ENCODE assay signal across 8 cellular contexts in genomic region chr15:38251726-38252480, GRCh38. TPM values are rescaled to one million over a fixed set of nuclear protein-coding genes. Genes with fewer than 3 reads are reported as not detected.
DNase-seq lines count a peak whose midpoint lies in the region; ATAC-seq, FAIRE-seq and TF ChIP-seq lines count a peak whose summit lies in the region.

No MANE protein-coding gene starts in this region.

- 1% methylated on average over 42 to 71 of the region's 71 CpGs for WGBS in spleen, 5 donors

- peak; percentile 30 for DNase-seq in 8988T
- DNase-seq in NCI-H446 treated with DMSO at 0.1 percent for 48 hours (lab: John Stamatoyannopoulos, UW) = peak; percentile 92
- peak; percentile 51 for DNase-seq in activated CD4-positive, CD25-positive, alpha-beta regulatory T cell treated with anti-CD3 and anti-CD28 coated beads, Interleukin-2, amount 50 U/mL, for 72 hours
- peak; percentile 80 for DNase-seq in cerebellum (ENCODE audit: low spot score)
- DNase-seq in keratinocyte (ENCODE audit: low read depth, low spot score) = peak; percentile 77
- DNase-seq in spleen = peak; percentile 92

- H3K4me3 ChIP-seq in keratinocyte (ENCODE audit: control insufficient read depth in 2 of 3, extremely low read depth in 1 of 3, insufficient read depth in 2 of 3, low read depth in 1 of 3, low read length in 3 of 3) = peak overlapping the region; percentile 79 to 98 (median 96)
- H3K4me3 ChIP-seq in spleen = peak overlapping the region; percentile 70 to 91 (median 82)

- FAIRE-seq in keratinocyte (lab: Jason Lieb, UNC) = peak; percentile 13

- H3K36me3 ChIP-seq in keratinocyte (ENCODE audit: control insufficient read depth in 2 of 2, extremely low read depth in 1 of 2, insufficient read depth in 2 of 2, low read length in 2 of 2) (no peaks in the 10 kb centered on the region), spleen (no peaks in the 10 kb centered on the region)

- H3K9me1 ChIP-seq in keratinocyte (ENCODE audit: control insufficient read depth, extremely low read depth, insufficient read depth, low read length) = no peaks in the 10 kb centered on the region

- ATAC-seq in GM18858 (IDR thresholded peaks at IDR 0.05; ENCODE audit: unreplicated experiment) (peak; percentile 27), HG03135 (IDR thresholded peaks at IDR 0.05; ENCODE audit: unreplicated experiment) (peak; percentile 36)

- H2AFZ ChIP-seq in keratinocyte (ENCODE audit: control insufficient read depth, low read length) = peak overlapping the region; percentile 90

- intact Hi-C loops in spleen (cut with DNase I; ENCODE audit: low total_unique reads) = no loop called here

- peaks cover 14% of the 10 kb centered on the region for H3K4me1 ChIP-seq in keratinocyte (ENCODE audit: control insufficient read depth, extremely low read depth, insufficient read depth, low read length)
- peaks cover 10 to 59% (median 31%) of the 10 kb centered on the region in 6 donors for H3K4me1 ChIP-seq in spleen

- no peak for TF ChIP-seq CTCF in keratinocyte (optimal IDR thresholded peaks at IDR 0.05 in 1 of 3, IDR thresholded peaks at IDR 0.05 in 1 of 3, conservative IDR thresholded peaks at IDR 0.05 in 1 of 3; ENCODE audit: extremely low read depth in 1 of 3, insufficient read depth in 2 of 3, low read length in 3 of 3)
- TF ChIP-seq CTCF in spleen (IDR thresholded peaks at IDR 0.05 in 8 of 11, conservative IDR thresholded peaks at IDR 0.05 in 3 of 11) = peak in 1 of 11 experiments; percentile 2

- peak overlapping the region; percentile 97 for H3K4me2 ChIP-seq in keratinocyte (ENCODE audit: control insufficient read depth, extremely low read depth, insufficient read depth, low read depth, low read length)

- no peaks in the 10 kb centered on the region for H4K20me1 ChIP-seq in keratinocyte (ENCODE audit: control insufficient read depth, extremely low read depth, insufficient read depth, low read length)

- H3K27ac ChIP-seq in keratinocyte (ENCODE audit: control insufficient read depth, insufficient read depth, low read length) (peak overlapping the region; percentile 70), spleen (peak overlapping the region; percentile 83 to 96 (median 95))

- no peaks in the 10 kb centered on the region for H3K27me3 ChIP-seq in keratinocyte (ENCODE audit: control insufficient read depth, extremely low read depth, insufficient read depth, low read length)
- H3K27me3 ChIP-seq in spleen (replicated peaks in 1 of 7) = peaks cover 0 to 21% (median 0%) of the 10 kb centered on the region in 7 donors

- dilution Hi-C loops in keratinocyte (cut with MboI; ENCODE audit: extremely low pct_ligation_motif_present, low sequenced_read_pairs) = no loop called here

- H3K9me3 ChIP-seq in keratinocyte (ENCODE audit: control insufficient read depth, low read depth, low read length) (no peaks in the 10 kb centered on the region), spleen (no peaks in the 10 kb centered on the region)

- H3K9ac ChIP-seq in keratinocyte (ENCODE audit: control insufficient read depth, extremely low read depth, insufficient read depth, low read length) = peak overlapping the region; percentile 84

- H3K79me2 ChIP-seq in keratinocyte (ENCODE audit: control insufficient read depth, insufficient read depth, low read length) = peaks cover 42% of the 10 kb centered on the region

- TF ChIP-seq POLR2A in spleen (IDR thresholded peaks at IDR 0.05) = peak in 1 of 3 donors; percentile 19

RNA-seq across cellular contexts. Expression of gene SPRED1, which starts 0.7 kb away (rescaled TPM):
- total RNA-seq in cerebellum (55.0 TPM), spleen (10 to 100 TPM; 15.1 to 36.9 (median 29.2) TPM)
- polyA plus RNA-seq in keratinocyte (5.7 to 11.6 TPM (median 11.5 TPM) in 3 replicates), spleen (1 to 10 TPM; 3.1 to 5.7 (median 3.7) TPM)
- polyA plus RNA-seq in keratinocyte (2011; ENCODE audit: low read depth) = 3.9 TPM
- polyA plus RNA-seq in keratinocyte (2011; cell fraction: cytosol; rRNA removed) = 6.3 and 9.9 TPM in 2 replicates
- 10.1 and 13.1 TPM in 2 replicates for polyA plus RNA-seq in keratinocyte (2011; cell fraction: nucleus; rRNA removed)
- polyA plus RNA-seq in keratinocyte (2012; ENCODE audit: low replicate concordance) = 3.9 and 16.6 TPM in 2 replicates
- polyA minus RNA-seq in keratinocyte = 5.0 to 22.3 TPM (median 9.9 TPM) in 3 replicates
- polyA minus RNA-seq in keratinocyte (2011; cell fraction: cytosol; rRNA and poly(A)+ RNA removed) = 17.5 TPM
- 22.7 and 46.3 TPM in 2 replicates for polyA minus RNA-seq in keratinocyte (2011; cell fraction: nucleus; rRNA and poly(A)+ RNA removed)

Comparison
In these comparisons a context has a peak if more than half of its experiments do, and no peak if none do; other contexts are left out.
1. Peak in every context shown above with its lines: DNase-seq, ATAC-seq, H3K4me3 ChIP-seq and H3K27ac ChIP-seq.
2. DNase-seq: peak in every context shown above with its lines; median percentile 92 in NCI-H446 treated with DMSO at 0.1 percent for 48 hours; 92 in spleen; 80 in cerebellum; 77 in keratinocyte; 51 in activated CD4-positive, CD25-positive, alpha-beta regulatory T cell treated with anti-CD3 and anti-CD28 coated beads, Interleukin-2, amount 50 U/mL, for 72 hours; 30 in 8988T.